1 cellular context compared by ENCODE assay signal in genomic region chr19:38891791-38892190, GRCh38.
TF ChIP-seq lines count a peak whose summit lies in the region.

No MANE protein-coding gene starts in this region.

TF ChIP-seq in WTC11, 78 proteins besides CTCF, POLR2A, EP300 and RAD21 (continued from another document):
- TF ChIP-seq ZSCAN18 (CRISPR knock-in tag; IDR thresholded peaks at IDR 0.05) (no peak), HMGXB4 (CRISPR knock-in tag; IDR thresholded peaks at IDR 0.05) (no peak), ZNF671 (CRISPR knock-in tag; IDR thresholded peaks at IDR 0.05) (no peak), ZNF423 (CRISPR knock-in tag; IDR thresholded peaks at IDR 0.05) (no peak), ARID4B (CRISPR knock-in tag; IDR thresholded peaks at IDR 0.05; ENCODE audit: borderline replicate concordance) (no peak), ZNF532 (CRISPR knock-in tag; IDR thresholded peaks at IDR 0.05; ENCODE audit: borderline replicate concordance) (no peak), PREB (CRISPR knock-in tag; IDR thresholded peaks at IDR 0.05; ENCODE audit: borderline replicate concordance) (no peak), ZNF416 (CRISPR knock-in tag; IDR thresholded peaks at IDR 0.05) (no peak), CDX4 (CRISPR knock-in tag; IDR thresholded peaks at IDR 0.05; ENCODE audit: borderline replicate concordance) (no peak), ETV6 (CRISPR knock-in tag; IDR thresholded peaks at IDR 0.05) (no peak), FOXJ3 (CRISPR knock-in tag; IDR thresholded peaks at IDR 0.05; ENCODE audit: borderline replicate concordance) (no peak), ZBTB43 (CRISPR knock-in tag; IDR thresholded peaks at IDR 0.05) (no peak), NR3C1 (CRISPR knock-in tag; conservative IDR thresholded peaks at IDR 0.05; ENCODE audit: low read depth) (no peak), MXD4 (CRISPR knock-in tag; IDR thresholded peaks at IDR 0.05; ENCODE audit: borderline replicate concordance) (no peak), IRF2 (CRISPR knock-in tag; IDR thresholded peaks at IDR 0.05; ENCODE audit: borderline replicate concordance, low read depth) (no peak)
